In genomic region chr7:151225948-151226510, GRCh38 we compare ENCODE assay signal across 8 cellular contexts. TPM values are rescaled to one million over a fixed set of nuclear protein-coding genes. Genes with fewer than 3 reads are reported as not detected.
DNase-seq lines count a peak whose midpoint lies in the region; ATAC-seq and TF ChIP-seq lines count a peak whose summit lies in the region.

No MANE protein-coding gene starts in this region.

- peak; percentile 73 for DNase-seq in SIG-M5 treated with dmso at 0.1 percent for 504 hours (lab: John Stamatoyannopoulos, UW; ENCODE audit: unreplicated experiment)
- peak; percentile 40 for DNase-seq in fibroblast of mammary gland (ENCODE audit: low read depth)
- no peak for DNase-seq in sigmoid colon
- no peak for DNase-seq in A172 (ENCODE audit: low spot score)
- DNase-seq in C1 segment of cervical spinal cord (lab: John Stamatoyannopoulos, UW): no peak

- H3K27ac ChIP-seq in sigmoid colon: peak overlapping the region in 3 of 4 donors; percentile 84 to 87 (median 85)

- no peak for TF ChIP-seq POLR2A in sigmoid colon (IDR thresholded peaks at IDR 0.05)

- H3K4me3 ChIP-seq in GM12875 (ENCODE audit: low read depth, low read length) (peak overlapping the region; percentile 87), fibroblast of mammary gland (ENCODE audit: control insufficient read depth, low read depth, low read length) (peak overlapping the region; percentile 93), sigmoid colon (peak overlapping the region; percentile 74 to 91 (median 86))

- no peaks in the 10 kb centered on the region for H3K9me3 ChIP-seq in sigmoid colon

- ATAC-seq in esophagus mucosa: no peak
- ATAC-seq in GM19324 (IDR thresholded peaks at IDR 0.05; ENCODE audit: low FRiP score, unreplicated experiment): no peak

- H3K36me3 ChIP-seq in sigmoid colon: peaks cover 16 to 45% (median 25%) of the 10 kb centered on the region in 4 donors

- TF ChIP-seq CTCF in GM12875 (IDR thresholded peaks at IDR 0.05; ENCODE audit: borderline replicate concordance, insufficient read depth, low read depth, low read length): no peak
- TF ChIP-seq CTCF in fibroblast of mammary gland (conservative IDR thresholded peaks at IDR 0.05; ENCODE audit: control insufficient read depth, insufficient read depth, low read depth, low read length): no peak
- TF ChIP-seq CTCF in sigmoid colon (IDR thresholded peaks at IDR 0.05): no peak

- intact Hi-C loops in sigmoid colon (cut with DNase I): no loop called here

- no peaks in the 10 kb centered on the region for H3K27me3 ChIP-seq in sigmoid colon

- 61 to 66% methylated on average over 8 of the region's 8 CpGs for WGBS in sigmoid colon, 2 donors

- no peak for TF ChIP-seq EP300 in sigmoid colon (IDR thresholded peaks at IDR 0.05)

- peaks cover 0 to 28% (median 20%) of the 10 kb centered on the region in 4 donors for H3K4me1 ChIP-seq in sigmoid colon

RNA-seq across cellular contexts. Expression of gene ABCF2, which starts 1.0 kb away (rescaled TPM):
- 10 to 100 TPM; 25.8 to 34.6 (median 30.2) TPM for total RNA-seq in sigmoid colon
- 10 to 100 TPM; 18.3 to 34.6 (median 19.8) TPM for polyA plus RNA-seq in sigmoid colon
- total RNA-seq in A172 (2014; rRNA removed; shearing (Covaris generic)): 55.6 and 65.6 TPM in 2 replicates
- 25.7 TPM for total RNA-seq in esophagus mucosa

RNA-seq across cellular contexts. Expression of gene CHPF2, which starts 6.3 kb away (rescaled TPM):
- total RNA-seq in sigmoid colon (10 to 100 TPM; 14.3 to 36.3 (median 18.9) TPM), esophagus mucosa (10.9 TPM)
- polyA plus RNA-seq in sigmoid colon: 10 to 100 TPM in 1 of 3 donors, 1 to 10 TPM in 2; 5.4 to 27.9 (median 5.5) TPM
- 36.5 and 37.8 TPM in 2 replicates for total RNA-seq in A172 (2014; rRNA removed; shearing (Covaris generic))

RNA-seq across cellular contexts. Expression of gene H2BK1, which starts 15.7 kb away (rescaled TPM):
- total RNA-seq in sigmoid colon (not detected), esophagus mucosa (not detected)
- not detected for polyA plus RNA-seq in sigmoid colon
- not detected in 2 replicates for total RNA-seq in A172 (2014; rRNA removed; shearing (Covaris generic))

RNA-seq across cellular contexts. Expression of gene SMARCD3, which starts 22.5 kb away (rescaled TPM):
- total RNA-seq in sigmoid colon (10 to 100 TPM; 38.8 to 63.1 (median 51.6) TPM), esophagus mucosa (6.7 TPM)
- 10 to 100 TPM in 1 of 3 donors, 1 to 10 TPM in 2; 4.2 to 15.6 (median 9.5) TPM for polyA plus RNA-seq in sigmoid colon
- 22.2 and 26.7 TPM in 2 replicates for total RNA-seq in A172 (2014; rRNA removed; shearing (Covaris generic))

RNA-seq across cellular contexts. Expression of gene ASB10, which starts 39.0 kb away (rescaled TPM):
- not detected for total RNA-seq in sigmoid colon
- polyA plus RNA-seq in sigmoid colon: not detected
- total RNA-seq in A172 (2014; rRNA removed; shearing (Covaris generic)): not detected in 2 replicates
- total RNA-seq in esophagus mucosa: not detected

Comparison
In these comparisons a context has a peak if more than half of its experiments do, and no peak if none do; other contexts are left out.
1. DNase-seq: peak in SIG-M5 treated with dmso at 0.1 percent for 504 hours (single experiment) and fibroblast of mammary gland (single experiment); none in sigmoid colon (single experiment), A172 (single experiment) and C1 segment of cervical spinal cord (0 of 14).
2. Peak in every context shown above with its lines, with median percentiles within 50 percentile points of each other: H3K4me3 ChIP-seq.